Comparison of ENCODE assay signal across 9 cellular contexts in genomic region chr10:14879801-14880193, GRCh38. TPM values are rescaled to one million over a fixed set of nuclear protein-coding genes. Genes with fewer than 3 reads are reported as not detected.
DNase-seq lines count a peak whose midpoint lies in the region; ATAC-seq lines count a peak whose summit lies in the region.
"Had no signal": no experiment of that assay in that cellular context is flagged by ENCODE, and none has a peak within 500 bp of the region (broad histone marks: within the 10 kb centered on the region; RNA-seq: fewer than 3 reads in every experiment).

No MANE protein-coding gene starts in this region.

- CTCF ChIA-PET in activated CD4-positive, alpha-beta memory T cell treated with anti-CD3 and anti-CD28 coated beads for 36 hours (lab: Charles Lee) = interaction anchor here (0.6 to 2.3 kb wide), 3 partner anchors 9 to 23 kb away, joined by 3 to 5 read pairs (median 4); no protein-coding TSS in a partner anchor

- no peak for ATAC-seq in stimulated activated naive CD8-positive, alpha-beta T cell treated with anti-CD3 and anti-CD28 coated beads, Interleukin-15, amount 100 ng/mL, for 72 hours

- POLR2A ChIA-PET in activated CD4-positive, alpha-beta memory T cell treated with anti-CD3 and anti-CD28 coated beads for 36 hours (lab: Charles Lee) = interaction anchor here (0.6 to 4.4 kb wide), 5 partner anchors 23 to 694 kb away, joined by 3 to 29 read pairs (median 7); partner anchors contain the start of genes CDNF, HSPA14 and MSANTD7

- H3K27ac Mint-ChIP-seq in activated CD4-positive, alpha-beta memory T cell treated with anti-CD3 and anti-CD28 coated beads for 36 hours = peak overlapping the region; percentile 66
- H3K27ac Mint-ChIP-seq in stimulated activated naive CD8-positive, alpha-beta T cell treated with anti-CD3 and anti-CD28 coated beads, Interleukin-15, amount 100 ng/mL, for 72 hours = peak overlapping the region in 1 of 2 donors; percentile 92

- H3K4me1 Mint-ChIP-seq in activated CD4-positive, alpha-beta memory T cell treated with anti-CD3 and anti-CD28 coated beads for 36 hours (ENCODE audit: low read depth) = peaks cover 40% of the 10 kb centered on the region
- H3K4me1 Mint-ChIP-seq in stimulated activated naive CD8-positive, alpha-beta T cell treated with anti-CD3 and anti-CD28 coated beads, Interleukin-15, amount 100 ng/mL, for 72 hours = peaks cover 43% of the 10 kb centered on the region

- no peaks in the 10 kb centered on the region for H3K9me3 ChIP-seq in iPS-18a (ENCODE audit: control insufficient read depth, low read depth, low read length)

- H3K27me3 ChIP-seq in iPS-18a (ENCODE audit: control insufficient read depth, insufficient read depth, low read length) = no peaks in the 10 kb centered on the region

- intact Hi-C loops in activated CD4-positive, alpha-beta memory T cell treated with anti-CD3 and anti-CD28 coated beads for 36 hours (cut with micrococcal nuclease) = loop anchor here (2.0 to 5.0 kb wide), 6 partner anchors 93 to 492 kb away; no protein-coding TSS in a partner anchor

- H3K27me3 Mint-ChIP-seq in activated CD4-positive, alpha-beta memory T cell treated with anti-CD3 and anti-CD28 coated beads for 36 hours = no peaks in the 10 kb centered on the region
- H3K27me3 Mint-ChIP-seq in stimulated activated naive CD8-positive, alpha-beta T cell treated with anti-CD3 and anti-CD28 coated beads, Interleukin-15, amount 100 ng/mL, for 72 hours = no peaks in the 10 kb centered on the region

- H3K4me3 Mint-ChIP-seq in activated CD4-positive, alpha-beta memory T cell treated with anti-CD3 and anti-CD28 coated beads for 36 hours = peak overlapping the region; percentile 86
- peak overlapping the region; percentile 95 to 98 for H3K4me3 Mint-ChIP-seq in stimulated activated naive CD8-positive, alpha-beta T cell treated with anti-CD3 and anti-CD28 coated beads, Interleukin-15, amount 100 ng/mL, for 72 hours

- H3K36me3 ChIP-seq in iPS-18a (ENCODE audit: control insufficient read depth, low read depth, low read length) = peaks cover 10% of the 10 kb centered on the region

- peaks cover 17% of the 10 kb centered on the region for H3K36me3 Mint-ChIP-seq in activated CD4-positive, alpha-beta memory T cell treated with anti-CD3 and anti-CD28 coated beads for 36 hours

- no peaks in the 10 kb centered on the region for H3K9me3 Mint-ChIP-seq in activated CD4-positive, alpha-beta memory T cell treated with anti-CD3 and anti-CD28 coated beads for 36 hours
- H3K9me3 Mint-ChIP-seq in stimulated activated naive CD8-positive, alpha-beta T cell treated with anti-CD3 and anti-CD28 coated beads, Interleukin-15, amount 100 ng/mL, for 72 hours = no peaks in the 10 kb centered on the region

- H3K4me1 ChIP-seq in iPS-18a (ENCODE audit: control insufficient read depth, low read depth, low read length) = peaks cover 21% of the 10 kb centered on the region

- H3K27ac ChIP-seq in iPS-18a (ENCODE audit: low read length) = no peak overlapping the region

- H3K4me3 ChIP-seq in iPS-18a (ENCODE audit: low read length) = peak overlapping the region; percentile 97

- H3K9ac ChIP-seq in iPS-18a (ENCODE audit: low read length) = peak overlapping the region; percentile 97

- peak; percentile 19 for DNase-seq in DMS 273 (lab: John Stamatoyannopoulos, UW; ENCODE audit: unreplicated experiment)
- DNase-seq in DMS 273 treated with DMSO at 0.1 percent for 48 hours (lab: John Stamatoyannopoulos, UW) = no peak
- no peak for DNase-seq in activated CD4-positive, alpha-beta memory T cell treated with anti-CD3 and anti-CD28 coated beads for 36 hours
- no peak for DNase-seq in stimulated activated naive CD8-positive, alpha-beta T cell treated with anti-CD3 and anti-CD28 coated beads, Interleukin-15, amount 100 ng/mL, for 72 hours
- DNase-seq in NCI-H446 treated with DMSO at 0.1 percent for 48 hours (lab: John Stamatoyannopoulos, UW) = no peak
- DNase-seq in NCI-H146 (lab: John Stamatoyannopoulos, UW) = no peak
- DNase-seq in NCI-H2029 treated with DMSO at 0.1 percent for 48 hours (lab: John Stamatoyannopoulos, UW) = no peak
- DNase-seq: NCI-H2081 treated with DMSO at 0.1 percent for 48 hours had no signal

RNA-seq across cellular contexts. Expression of gene SUV39H2, which starts 1.1 kb away (rescaled TPM):
- total RNA-seq in activated CD4-positive, alpha-beta memory T cell treated with anti-CD3 and anti-CD28 coated beads for 36 hours = 10 to 100 TPM; 38.7 to 39.8 TPM

RNA-seq across cellular contexts. Expression of gene HSPA14, which starts 41.7 kb away (rescaled TPM):
- total RNA-seq in activated CD4-positive, alpha-beta memory T cell treated with anti-CD3 and anti-CD28 coated beads for 36 hours = 10 to 100 TPM; 31.1 to 31.2 TPM

RNA-seq across cellular contexts. Expression of gene MSANTD7, which starts 41.7 kb away (rescaled TPM):
- total RNA-seq in activated CD4-positive, alpha-beta memory T cell treated with anti-CD3 and anti-CD28 coated beads for 36 hours = 10 to 100 TPM; 16.1 to 18.1 TPM

RNA-seq across cellular contexts. Expression of gene CDNF, which starts 42.0 kb away (rescaled TPM):
- total RNA-seq in activated CD4-positive, alpha-beta memory T cell treated with anti-CD3 and anti-CD28 coated beads for 36 hours = 1 to 10 TPM; 1.6 to 1.8 TPM
